In genomic region chr18:50594931-50595330, GRCh38 we compare ENCODE assay signal across 21 cellular contexts. TPM values are rescaled to one million over a fixed set of nuclear protein-coding genes. Genes with fewer than 3 reads are reported as not detected.
A peak's percentile ranks its signal among the peaks of the same experiment; 100 is the strongest.
DNase-seq lines count a peak whose midpoint lies in the region; ATAC-seq, FAIRE-seq and TF ChIP-seq lines count a peak whose summit lies in the region.
"Had no signal": no experiment of that assay in that cellular context is flagged by ENCODE, and none has a peak within 500 bp of the region (broad histone marks: within the 10 kb centered on the region; RNA-seq: fewer than 3 reads in every experiment).

No MANE protein-coding gene starts in this region.

- ATAC-seq in mucosa of descending colon = peak; percentile 95
- ATAC-seq in CD4-positive, alpha-beta T cell (ENCODE audit: poor library complexity) = no peak
- ATAC-seq in Right ventricle myocardium superior (ENCODE audit: poor library complexity) = no peak
- ATAC-seq in HG03442 (IDR thresholded peaks at IDR 0.05; ENCODE audit: unreplicated experiment) = no peak
- ATAC-seq: HepG2 had no signal

- no peaks in the 10 kb centered on the region for H3K27me3 Mint-ChIP-seq in CD4-positive, alpha-beta T cell
- H3K27me3 Mint-ChIP-seq: CD8-positive, alpha-beta memory T cell had no signal

- no peaks in the 10 kb centered on the region for H3K36me3 Mint-ChIP-seq in CD4-positive, alpha-beta T cell (ENCODE audit: low read depth)
- H3K36me3 Mint-ChIP-seq: CD8-positive, alpha-beta memory T cell had no signal

- TF ChIP-seq CTCF in mucosa of descending colon (IDR thresholded peaks at IDR 0.05) (no peak), kidney (IDR thresholded peaks at IDR 0.05; ENCODE audit: borderline replicate concordance, extremely low read depth, insufficient read depth) (no peak)
- TF ChIP-seq CTCF in CD4-positive, alpha-beta T cell (IDR thresholded peaks at IDR 0.05) = no peak

- H3K9me3 Mint-ChIP-seq in CD4-positive, alpha-beta T cell = no peaks in the 10 kb centered on the region

- DNase-seq in ELR (ENCODE audit: low read depth) (peak; percentile 11), NCI-H69 (lab: John Stamatoyannopoulos, UW) (peak; percentile 43), mucosa of descending colon (peak in 1 of 3 donors; percentile 15), Right ventricle myocardium superior (no peak), kidney (no peak)
- no peak for DNase-seq in CD4-positive, alpha-beta T cell
- DNase-seq: CD8-positive, alpha-beta memory T cell; DND-41; GF-D8; GOT3; KG1; MM.1S; NCI-H1105; NCI-H1694 treated with DMSO at 0.1 percent for 48 hours; NK-92 treated with Interleukin-12 subunit alpha and Interleukin-12 subunit beta, amount 100 ng/mL, for 24 hours had no signal

- H3K9ac ChIP-seq in kidney (ENCODE audit: low read length in 2 of 2) = no peak overlapping the region
- H3K9ac ChIP-seq: BLaER1 had no signal

- H3K27ac ChIP-seq in CD4-positive, alpha-beta T cell (ENCODE audit: low read depth, low read length) = no peak overlapping the region
- no peak overlapping the region for H3K27ac ChIP-seq in kidney (ENCODE audit: low read depth in 2 of 2, low read length in 2 of 2)
- H3K27ac ChIP-seq: BLaER1 had no signal

- POLR2A ChIA-PET in CD4-positive, alpha-beta T cell (lab: Charles Lee) = no interaction called here

- no peak overlapping the region for H3K4me3 ChIP-seq in mucosa of descending colon
- no peak overlapping the region for H3K4me3 ChIP-seq in kidney (ENCODE audit: low read length in 2 of 2)
- H3K4me3 ChIP-seq: BLaER1 had no signal

- peak; percentile 49 for FAIRE-seq in colon (lab: Jason Lieb, UNC)
- no peak for FAIRE-seq in kidney (lab: Jason Lieb, UNC)
- FAIRE-seq: GM12891, HepG2 had no signal

- H3K27ac Mint-ChIP-seq in CD4-positive, alpha-beta T cell = no peak overlapping the region
- H3K27ac Mint-ChIP-seq: CD8-positive, alpha-beta memory T cell had no signal

- CTCF ChIA-PET in CD4-positive, alpha-beta T cell (lab: Charles Lee) = interaction anchor here (0.6 kb wide), 1 partner anchor 1210 kb away, joined by 3 read pairs; no protein-coding TSS in a partner anchor

- intact Hi-C loops in mucosa of descending colon (cut with DNase I, micrococcal nuclease) = no loop called here
- intact Hi-C loops in CD4-positive, alpha-beta T cell (cut with DNase I, micrococcal nuclease) = no loop called here
- intact Hi-C loops in Right ventricle myocardium superior (cut with DNase I) = no loop called here
- intact Hi-C loops in kidney (cut with DNase I) = no loop called here

- H3K4me1 Mint-ChIP-seq in CD4-positive, alpha-beta T cell (ENCODE audit: low read depth) = no peaks in the 10 kb centered on the region
- H3K4me1 Mint-ChIP-seq: CD8-positive, alpha-beta memory T cell had no signal

- no peaks in the 10 kb centered on the region for H3K27me3 ChIP-seq in CD4-positive, alpha-beta T cell (ENCODE audit: control insufficient read depth, insufficient read depth, low read length)
- H3K27me3 ChIP-seq: BLaER1 had no signal

- H3K36me3 ChIP-seq in mucosa of descending colon (ENCODE audit: low read depth) (no peaks in the 10 kb centered on the region), kidney (ENCODE audit: control insufficient read depth in 1 of 2, insufficient read depth in 2 of 2, low read length in 2 of 2) (no peaks in the 10 kb centered on the region)
- H3K36me3 ChIP-seq: BLaER1 had no signal

- H3K9me3 ChIP-seq in mucosa of descending colon (no peaks in the 10 kb centered on the region), kidney (ENCODE audit: control insufficient read depth in 1 of 2, low read length in 2 of 2) (no peaks in the 10 kb centered on the region)
- H3K9me3 ChIP-seq in CD4-positive, alpha-beta T cell (ENCODE audit: control insufficient read depth, low read length) = no peaks in the 10 kb centered on the region
- H3K9me3 ChIP-seq: BLaER1 had no signal

- no peaks in the 10 kb centered on the region for H3K4me1 ChIP-seq in mucosa of descending colon (ENCODE audit: low read depth)
- no peaks in the 10 kb centered on the region for H3K4me1 ChIP-seq in kidney (ENCODE audit: control insufficient read depth in 1 of 2, insufficient read depth in 1 of 2, low read depth in 1 of 2, low read length in 2 of 2)
- H3K4me1 ChIP-seq: BLaER1 had no signal

- no peak overlapping the region for H3K4me3 Mint-ChIP-seq in CD4-positive, alpha-beta T cell
- H3K4me3 Mint-ChIP-seq: CD8-positive, alpha-beta memory T cell had no signal

RNA-seq across cellular contexts. Expression of gene MAPK4, which starts 35.0 kb away (rescaled TPM):
- total RNA-seq in mucosa of descending colon (1 to 10 TPM in 1 of 3 donors, under 1 TPM in 2; 0.41 to 9.9 (median 0.43) TPM), Right ventricle myocardium superior (26.9 TPM), kidney (9.0 TPM)
- not detected for total RNA-seq in CD4-positive, alpha-beta T cell
- 9.2 TPM for polyA plus RNA-seq in kidney (ENCODE audit: insufficient read depth, low read depth, low replicate concordance)
- total RNA-seq: CD8-positive, alpha-beta memory T cell; HepG2; OCI-LY7 had no signal
- polyA plus RNA-seq: CD8-positive, alpha-beta memory T cell; HepG2 had no signal

Comparison
In these comparisons a context has a peak if more than half of its experiments do, and no peak if none do; other contexts are left out.
1. DNase-seq: peak in ELR (single experiment) and NCI-H69 (single experiment); none in CD4-positive, alpha-beta T cell (0 of 10), Right ventricle myocardium superior (single experiment) and kidney (single experiment).